In the genomic region with DNA sequence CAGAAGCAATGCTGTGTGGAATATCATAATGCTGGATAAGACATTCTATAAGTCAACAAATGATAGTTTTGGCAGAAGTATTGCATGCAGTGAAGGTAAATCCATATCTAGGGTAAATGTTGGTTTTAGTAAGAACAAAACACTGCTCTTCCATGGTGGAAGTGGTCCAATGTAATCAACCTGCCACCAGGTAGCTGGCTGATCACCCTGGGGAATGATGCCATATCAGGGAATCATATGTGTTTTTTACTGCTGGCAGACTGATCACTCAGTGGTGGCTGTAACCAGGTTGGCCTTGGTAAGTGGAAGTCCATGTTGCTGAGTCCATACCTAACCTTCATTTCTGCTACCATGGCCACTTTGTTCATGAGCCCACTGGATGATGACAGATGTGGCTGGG, we compare ENCODE assay signal across 21 cellular contexts.
"Had no signal": no experiment of that assay in that cellular context is flagged by ENCODE, and none has a peak within 500 bp of the region (broad histone marks: within the 10 kb centered on the region; RNA-seq: fewer than 3 reads in every experiment).

No MANE protein-coding gene starts in this region.

- H3K27ac ChIP-seq: ascending aorta, cardiac muscle cell, KMS-11, PC-9 had no signal

- H3K9ac ChIP-seq: KMS-11 had no signal

- H3K4me3 ChIP-seq: ascending aorta, cardiac muscle cell, PC-9 had no signal

- DNase-seq: activated CD4-positive, alpha-beta T cell treated with anti-CD3 and anti-CD28 coated beads, Interleukin-2, amount 10 ng/mL, durations not matched to agents 24 days and 14 days; activated CD4-positive, alpha-beta T cell treated with anti-CD3 and anti-CD28 coated beads, Interleukin-2, amount 50 U/mL, for 48 hours; activated CD4-positive, CD25-positive, alpha-beta regulatory T cell treated with anti-CD3 and anti-CD28 coated beads, Interleukin-2, amount 50 U/mL, for 72 hours; activated CD8-positive, alpha-beta memory T cell treated with anti-CD3 and anti-CD28 coated beads, Interleukin-2, amount 10 ng/mL, durations not matched to agents 7 days and 5 days; activated effector memory CD4-positive, alpha-beta T cell treated with anti-CD3 and anti-CD28 coated beads, Interleukin-2, amount 50 U/mL, for 16 hours; activated naive CD4-positive, alpha-beta T cell treated with Interleukin-2 at 50 U/mL for 16 hours; activated naive CD8-positive, alpha-beta T cell treated with anti-CD3 and anti-CD28 coated beads, Interleukin-2, amount 50 U/mL, for 24 hours; activated T-cell treated with anti-CD3 and anti-CD28 coated beads, Interleukin-2, amount 50 U/mL, for 24 hours; amniotic stem cell; MM.1S; NCI-H1105; NCI-H1436; NCI-H187; NCI-H345; NCI-H510A; NCI-H526 treated with DMSO at 0.1 percent for 48 hours; PC-9; SHP77 treated with DMSO at 0.1 percent for 48 hours had no signal

- H3K9me3 ChIP-seq: ascending aorta had no signal

- H3K27me3 ChIP-seq: ascending aorta, cardiac muscle cell had no signal

- H3K4me2 ChIP-seq: KMS-11, PC-9 had no signal

- H2AFZ ChIP-seq: PC-9 had no signal

- H3K4me1 ChIP-seq: ascending aorta had no signal

- H3K36me3 ChIP-seq: ascending aorta, cardiac muscle cell had no signal
